Comparison of ENCODE assay signal across 22 cellular contexts in genomic region chr20:25006431-25007167, GRCh38. TPM values are rescaled to one million over a fixed set of nuclear protein-coding genes. Genes with fewer than 3 reads are reported as not detected.
A peak's percentile ranks its signal among the peaks of the same experiment; 100 is the strongest.
DNase-seq lines count a peak whose midpoint lies in the region; ATAC-seq and TF ChIP-seq lines count a peak whose summit lies in the region.
"Had no signal": no experiment of that assay in that cellular context is flagged by ENCODE, and none has a peak within 500 bp of the region (broad histone marks: within the 10 kb centered on the region; RNA-seq: fewer than 3 reads in every experiment).

No MANE protein-coding gene starts in this region.

- H3K27me3 Mint-ChIP-seq in activated T-helper 17 cell treated with anti-CD3 and anti-CD28 coated beads, Interleukin-2, amount 50 U/mL, for 72 hours, result no peaks in the 10 kb centered on the region
- H3K27me3 Mint-ChIP-seq in T-helper 2 cell treated with Interferon-gamma antibody and Interleukin-4, amounts not matched to agents 5 μg/mL and 100 μg/mL, for 36 hours (ENCODE audit: low read depth), result no peaks in the 10 kb centered on the region
- H3K27me3 Mint-ChIP-seq: stimulated activated memory B cell treated with anti-CD40 and anti-IgM and Interleukin-4, amounts not matched to agents 10 μg/mL and 1 μg/mL and 100 μg/mL, for 72 hours had no signal

- peaks cover 4% of the 10 kb centered on the region; the same call in 1 of the 2 replicates for H3K9me3 ChIP-seq in Panc1 (ENCODE audit: control insufficient read depth, insufficient read depth, low read depth, low read length)
- no peaks in the 10 kb centered on the region for H3K9me3 ChIP-seq in spleen
- H3K9me3 ChIP-seq: ascending aorta, tibial artery had no signal

- H3K27me3 ChIP-seq in Panc1 (ENCODE audit: control insufficient read depth, insufficient read depth, low read length), result no peaks in the 10 kb centered on the region
- no peaks in the 10 kb centered on the region for H3K27me3 ChIP-seq in spleen (replicated peaks in 1 of 7)
- H3K27me3 ChIP-seq: ascending aorta, tibial artery had no signal

- DNase-seq in Panc1 (ENCODE audit: low read depth, low spot score), result no peak
- DNase-seq in islet precursor cell, result peak; percentile 32
- DNase-seq in spleen, result peak; percentile 44
- no peak for DNase-seq in T-helper 2 cell treated with Interferon-gamma antibody and Interleukin-4, amounts not matched to agents 5 μg/mL and 100 μg/mL, for 36 hours (ENCODE audit: low spot score)
- DNase-seq: activated CD4-positive, alpha-beta T cell treated with anti-CD3 and anti-CD28 coated beads for 1 hour; activated naive CD4-positive, alpha-beta T cell treated with Interleukin-2 at 50 U/mL for 16 hours; AML-193; COR-L47; hypothalamus; kidney glomerular epithelial cell; NCI-H1694 treated with DMSO at 0.1 percent for 48 hours; NCI-H446 treated with DMSO at 0.1 percent for 48 hours; NK-92 treated with Interleukin-12 subunit alpha and Interleukin-12 subunit beta, amount 100 ng/mL, for 24 hours; T-helper 9 cell had no signal

- in situ Hi-C loops in Panc1 (cut with HindIII; ENCODE audit: low pct_unique_long_range_greater_than_20kb, low sequenced_read_pairs), result no loop called here

- ATAC-seq in Panc1, result no peak
- no peak for ATAC-seq in activated T-helper 17 cell treated with anti-CD3 and anti-CD28 coated beads, Interleukin-2, amount 50 U/mL, for 72 hours (replicated peaks)
- no peak for ATAC-seq in esophagus mucosa
- no peak for ATAC-seq in HG03135 (IDR thresholded peaks at IDR 0.05; ENCODE audit: unreplicated experiment)
- ATAC-seq: K562; SK-N-SH treated with all-trans-retinoic acid at 6 μM for 48 hours; stimulated activated memory B cell treated with anti-CD40 and anti-IgM and Interleukin-4, amounts not matched to agents 10 μg/mL and 1 μg/mL and 100 μg/mL, for 72 hours had no signal

- TF ChIP-seq POLR2A in spleen (IDR thresholded peaks at IDR 0.05), result no peak

- POLR2A ChIA-PET in Panc1 (lab: Charles Lee), result no interaction called here

- no peak for TF ChIP-seq CTCF in Panc1 (IDR thresholded peaks at IDR 0.05)
- no peak for TF ChIP-seq CTCF in spleen (IDR thresholded peaks at IDR 0.05 in 8 of 11, conservative IDR thresholded peaks at IDR 0.05 in 3 of 11)

- H3K27ac ChIP-seq in Panc1 (ENCODE audit: low read length) (no peak overlapping the region), spleen (no peak overlapping the region)
- H3K27ac ChIP-seq: ascending aorta, tibial artery had no signal

- peaks cover 70% of the 10 kb centered on the region for H3K36me3 Mint-ChIP-seq in activated T-helper 17 cell treated with anti-CD3 and anti-CD28 coated beads, Interleukin-2, amount 50 U/mL, for 72 hours (ENCODE audit: low read depth)
- H3K36me3 Mint-ChIP-seq in T-helper 2 cell treated with Interferon-gamma antibody and Interleukin-4, amounts not matched to agents 5 μg/mL and 100 μg/mL, for 36 hours (ENCODE audit: low read depth), result peaks cover 4% of the 10 kb centered on the region

- intact Hi-C loops in Panc1 (cut with micrococcal nuclease; ENCODE audit: unreplicated experiment), result no loop called here
- intact Hi-C loops in spleen (cut with DNase I; ENCODE audit: low total_unique reads), result loop anchor here (10.0 kb wide), 1 partner anchor 168 kb away; no protein-coding TSS in a partner anchor

- H3K36me3 ChIP-seq in Panc1 (ENCODE audit: control insufficient read depth, insufficient read depth, low read length), result no peaks in the 10 kb centered on the region
- H3K36me3 ChIP-seq in spleen, result peaks cover 0 to 93% (median 61%) of the 10 kb centered on the region in 6 donors

- no peaks in the 10 kb centered on the region for H3K4me1 Mint-ChIP-seq in activated T-helper 17 cell treated with anti-CD3 and anti-CD28 coated beads, Interleukin-2, amount 50 U/mL, for 72 hours
- H3K4me1 Mint-ChIP-seq in T-helper 2 cell treated with Interferon-gamma antibody and Interleukin-4, amounts not matched to agents 5 μg/mL and 100 μg/mL, for 36 hours (ENCODE audit: low read depth), result no peaks in the 10 kb centered on the region
- H3K4me1 Mint-ChIP-seq: stimulated activated memory B cell treated with anti-CD40 and anti-IgM and Interleukin-4, amounts not matched to agents 10 μg/mL and 1 μg/mL and 100 μg/mL, for 72 hours had no signal

- BruUV-seq in Panc1 (replicated peaks; lab: Mats Ljungman, UMichigan), result TSS peak; percentile 82

- CTCF ChIA-PET in Panc1 (lab: Charles Lee), result no interaction called here

- H3K4me3 Mint-ChIP-seq in activated T-helper 17 cell treated with anti-CD3 and anti-CD28 coated beads, Interleukin-2, amount 50 U/mL, for 72 hours, result no peak overlapping the region
- H3K4me3 Mint-ChIP-seq in T-helper 2 cell treated with Interferon-gamma antibody and Interleukin-4, amounts not matched to agents 5 μg/mL and 100 μg/mL, for 36 hours, result no peak overlapping the region
- H3K4me3 Mint-ChIP-seq: stimulated activated memory B cell treated with anti-CD40 and anti-IgM and Interleukin-4, amounts not matched to agents 10 μg/mL and 1 μg/mL and 100 μg/mL, for 72 hours had no signal

- no peaks in the 10 kb centered on the region for H3K9me3 Mint-ChIP-seq in activated T-helper 17 cell treated with anti-CD3 and anti-CD28 coated beads, Interleukin-2, amount 50 U/mL, for 72 hours
- no peaks in the 10 kb centered on the region for H3K9me3 Mint-ChIP-seq in T-helper 2 cell treated with Interferon-gamma antibody and Interleukin-4, amounts not matched to agents 5 μg/mL and 100 μg/mL, for 36 hours
- H3K9me3 Mint-ChIP-seq: stimulated activated memory B cell treated with anti-CD40 and anti-IgM and Interleukin-4, amounts not matched to agents 10 μg/mL and 1 μg/mL and 100 μg/mL, for 72 hours had no signal

- H3K4me1 ChIP-seq in Panc1 (ENCODE audit: control insufficient read depth, insufficient read depth, low read length) (no peaks in the 10 kb centered on the region), spleen (no peaks in the 10 kb centered on the region)
- H3K4me1 ChIP-seq: ascending aorta, tibial artery had no signal

- 86 to 92% (median 90%) methylated on average over 12 of the region's 12 CpGs for WGBS in spleen, 5 donors

- H3K27ac Mint-ChIP-seq in activated T-helper 17 cell treated with anti-CD3 and anti-CD28 coated beads, Interleukin-2, amount 50 U/mL, for 72 hours, result peak overlapping the region; percentile 25
- H3K27ac Mint-ChIP-seq in T-helper 2 cell treated with Interferon-gamma antibody and Interleukin-4, amounts not matched to agents 5 μg/mL and 100 μg/mL, for 36 hours, result no peak overlapping the region
- H3K27ac Mint-ChIP-seq: stimulated activated memory B cell treated with anti-CD40 and anti-IgM and Interleukin-4, amounts not matched to agents 10 μg/mL and 1 μg/mL and 100 μg/mL, for 72 hours had no signal

- H3K4me3 ChIP-seq in Panc1 (ENCODE audit: low read depth in 2 of 2, low read length in 2 of 2) (no peak overlapping the region), spleen (no peak overlapping the region)
- H3K4me3 ChIP-seq: ascending aorta, K562, tibial artery had no signal

RNA-seq across cellular contexts. Expression of gene APMAP, which starts 14.0 kb away (rescaled TPM):
- total RNA-seq in Panc1 (2021; ENCODE audit: unreplicated experiment) (165 TPM), spleen (100 to 1,000 TPM in 1 of 7 donors, 10 to 100 TPM in 6; 57.9 to 104 (median 78.8) TPM), esophagus mucosa (26.1 TPM)
- polyA plus RNA-seq in Panc1 (2012; ENCODE audit: insufficient read length), result 147 TPM
- 10 to 100 TPM; 30.7 to 49.4 TPM for total RNA-seq in activated T-helper 17 cell treated with anti-CD3 and anti-CD28 coated beads, Interleukin-2, amount 50 U/mL, for 72 hours
- polyA plus RNA-seq in spleen, result 10 to 100 TPM; 26.5 to 36.0 (median 31.5) TPM

RNA-seq across cellular contexts. Expression of gene ACSS1, which starts 51.3 kb away (rescaled TPM):
- total RNA-seq in Panc1 (2021; ENCODE audit: unreplicated experiment) (32.2 TPM), spleen (10 to 100 TPM; 34.0 to 50.8 (median 41.3) TPM), esophagus mucosa (6.7 TPM)
- 21.7 TPM for polyA plus RNA-seq in Panc1 (2012; ENCODE audit: insufficient read length)
- 10 to 100 TPM in 1 of 2 donors, 1 to 10 TPM in 1; 8.4 to 23.3 TPM for total RNA-seq in activated T-helper 17 cell treated with anti-CD3 and anti-CD28 coated beads, Interleukin-2, amount 50 U/mL, for 72 hours
- 10 to 100 TPM; 20.3 to 26.8 (median 26.3) TPM for polyA plus RNA-seq in spleen

RNA-seq across cellular contexts. Expression of gene CST7, which starts 57.5 kb away (rescaled TPM):
- total RNA-seq in Panc1 (2021; ENCODE audit: unreplicated experiment), result not detected
- polyA plus RNA-seq in Panc1 (2012; ENCODE audit: insufficient read length), result not detected
- 10 to 100 TPM; 38.2 to 41.7 TPM for total RNA-seq in activated T-helper 17 cell treated with anti-CD3 and anti-CD28 coated beads, Interleukin-2, amount 50 U/mL, for 72 hours
- total RNA-seq in spleen, result 100 to 1,000 TPM in 3 of 7 donors, 10 to 100 TPM in 4; 51.4 to 298 (median 95.5) TPM
- polyA plus RNA-seq in spleen, result 10 to 100 TPM; 23.1 to 51.6 (median 37.2) TPM
- total RNA-seq in esophagus mucosa, result 0.32 TPM
- total RNA-seq: ascending aorta, K562 had no signal
- polyA plus RNA-seq: K562 had no signal

Comparison
In these comparisons a context has a peak if more than half of its experiments do, and no peak if none do; other contexts are left out.
1. DNase-seq: peak in islet precursor cell (single experiment) and spleen (single experiment); none in Panc1 (single experiment) and T-helper 2 cell treated with Interferon-gamma antibody and Interleukin-4, amounts not matched to agents 5 μg/mL and 100 μg/mL, for 36 hours (single experiment).
2. RNA of gene CST7, which starts 57.5 kb away (total RNA-seq): 51.4 to 298 TPM in spleen and 38.2 to 41.7 TPM in activated T-helper 17 cell treated with anti-CD3 and anti-CD28 coated beads, Interleukin-2, amount 50 U/mL, for 72 hours; 0.32 TPM in esophagus mucosa (single experiment) and not detected in Panc1 (single experiment); every median in the first group is over 10 times any median in the second.